Comparison of ENCODE assay signal across 22 cellular contexts in genomic region chr1:154758346-154758745, GRCh38.
DNase-seq lines count a peak whose midpoint lies in the region; ATAC-seq and TF ChIP-seq lines count a peak whose summit lies in the region.
"Had no signal": no experiment of that assay in that cellular context is flagged by ENCODE, and none has a peak within 500 bp of the region (broad histone marks: within the 10 kb centered on the region; RNA-seq: fewer than 3 reads in every experiment).

No MANE protein-coding gene starts in this region.

- H3K4me3 Mint-ChIP-seq in activated T-cell treated with anti-CD3 and anti-CD28 coated beads, Interleukin-2, amount 50 U/mL, for 24 hours, result no peak overlapping the region
- H3K4me3 Mint-ChIP-seq in activated CD8-positive, alpha-beta T cell treated with anti-CD3 and anti-CD28 coated beads for 36 hours, result no peak overlapping the region
- H3K4me3 Mint-ChIP-seq in activated naive CD8-positive, alpha-beta T cell treated with anti-CD3 and anti-CD28 coated beads, Interleukin-2, amount 10 ng/mL, durations not matched to agents 7 days and 5 days, result no peak overlapping the region
- H3K4me3 Mint-ChIP-seq: brain, type B pancreatic cell had no signal

- no peak for ATAC-seq in activated CD8-positive, alpha-beta T cell treated with anti-CD3 and anti-CD28 coated beads for 36 hours
- ATAC-seq in activated naive CD8-positive, alpha-beta T cell treated with anti-CD3 and anti-CD28 coated beads, Interleukin-2, amount 10 ng/mL, durations not matched to agents 7 days and 5 days (ENCODE audit: low read depth), result no peak
- ATAC-seq in GM19351 (IDR thresholded peaks at IDR 0.05; ENCODE audit: unreplicated experiment), result no peak
- ATAC-seq: HepG2, psoas muscle had no signal

- no peaks in the 10 kb centered on the region for H3K9me3 Mint-ChIP-seq in activated T-cell treated with anti-CD3 and anti-CD28 coated beads, Interleukin-2, amount 50 U/mL, for 24 hours
- H3K9me3 Mint-ChIP-seq in activated CD8-positive, alpha-beta T cell treated with anti-CD3 and anti-CD28 coated beads for 36 hours, result no peaks in the 10 kb centered on the region
- H3K9me3 Mint-ChIP-seq in activated naive CD8-positive, alpha-beta T cell treated with anti-CD3 and anti-CD28 coated beads, Interleukin-2, amount 10 ng/mL, durations not matched to agents 7 days and 5 days, result no peaks in the 10 kb centered on the region
- H3K9me3 Mint-ChIP-seq: type B pancreatic cell had no signal

- intact Hi-C loops in activated CD8-positive, alpha-beta T cell treated with anti-CD3 and anti-CD28 coated beads for 36 hours (cut with micrococcal nuclease), result loop anchor here (5.0 kb wide), 1 partner anchor 34 kb away; no protein-coding TSS in a partner anchor

- H3K4me1 Mint-ChIP-seq in activated T-cell treated with anti-CD3 and anti-CD28 coated beads, Interleukin-2, amount 50 U/mL, for 24 hours (ENCODE audit: low read depth), result peaks cover 67% of the 10 kb centered on the region
- H3K4me1 Mint-ChIP-seq in activated CD8-positive, alpha-beta T cell treated with anti-CD3 and anti-CD28 coated beads for 36 hours (ENCODE audit: low read depth), result peaks cover 60% of the 10 kb centered on the region
- peaks cover 36% of the 10 kb centered on the region for H3K4me1 Mint-ChIP-seq in activated naive CD8-positive, alpha-beta T cell treated with anti-CD3 and anti-CD28 coated beads, Interleukin-2, amount 10 ng/mL, durations not matched to agents 7 days and 5 days

- POLR2A ChIA-PET in activated CD8-positive, alpha-beta T cell treated with anti-CD3 and anti-CD28 coated beads for 36 hours (lab: Charles Lee), result interaction anchor here (1.1 to 5.0 kb wide), 5 partner anchors 10 to 241 kb away, joined by 3 to 38 read pairs (median 5); partner anchors contain the start of gene PMVK
- POLR2A ChIA-PET in activated naive CD8-positive, alpha-beta T cell treated with anti-CD3 and anti-CD28 coated beads, Interleukin-2, amount 10 ng/mL, durations not matched to agents 7 days and 5 days (lab: Charles Lee), result interaction anchor here (1.9 kb wide), 1 partner anchor 14 kb away, joined by 12 read pairs; no protein-coding TSS in a partner anchor

- DNase-seq in activated T-cell treated with anti-CD3 and anti-CD28 coated beads, Interleukin-2, amount 50 U/mL, for 24 hours, result peak; percentile 39
- DNase-seq in activated T-cell treated with anti-CD3 and anti-CD28 coated beads for 4 hours, result no peak
- DNase-seq in activated CD8-positive, alpha-beta T cell treated with anti-CD3 and anti-CD28 coated beads for 36 hours, result no peak
- no peak for DNase-seq in activated naive CD8-positive, alpha-beta T cell treated with anti-CD3 and anti-CD28 coated beads, Interleukin-2, amount 10 ng/mL, durations not matched to agents 7 days and 5 days
- peak; percentile 22 for DNase-seq in stimulated activated CD8-positive, alpha-beta memory T cell treated with anti-CD3 and anti-CD28 coated beads, Interleukin-4, amount 100 ng/mL, for 48 hours
- no peak for DNase-seq in NCI-H2107 treated with DMSO at 0.1 percent for 48 hours (lab: John Stamatoyannopoulos, UW; ENCODE audit: unreplicated experiment)
- DNase-seq: COR-L47, DMS53, Kasumi-1, left ventricle myocardium inferior, mesendoderm, NCI-H146, NCI-H2107, NCI-H446 treated with DMSO at 0.1 percent for 48 hours, NCI-H82, nucleus accumbens, psoas muscle, SJCRH30 had no signal

- CTCF ChIA-PET in activated CD8-positive, alpha-beta T cell treated with anti-CD3 and anti-CD28 coated beads for 36 hours (lab: Charles Lee), result interaction anchor here (0.8 to 6.8 kb wide), 2 partner anchors 10 to 14 kb away, joined by 3 to 72 read pairs; no protein-coding TSS in a partner anchor

- no peaks in the 10 kb centered on the region for H3K27me3 Mint-ChIP-seq in activated T-cell treated with anti-CD3 and anti-CD28 coated beads, Interleukin-2, amount 50 U/mL, for 24 hours
- H3K27me3 Mint-ChIP-seq in activated CD8-positive, alpha-beta T cell treated with anti-CD3 and anti-CD28 coated beads for 36 hours, result no peaks in the 10 kb centered on the region
- H3K27me3 Mint-ChIP-seq in activated naive CD8-positive, alpha-beta T cell treated with anti-CD3 and anti-CD28 coated beads, Interleukin-2, amount 10 ng/mL, durations not matched to agents 7 days and 5 days, result peaks cover 9% of the 10 kb centered on the region

- TF ChIP-seq CTCF in activated CD8-positive, alpha-beta T cell treated with anti-CD3 and anti-CD28 coated beads for 36 hours (IDR thresholded peaks at IDR 0.05), result no peak

- no peaks in the 10 kb centered on the region for H3K36me3 Mint-ChIP-seq in activated T-cell treated with anti-CD3 and anti-CD28 coated beads, Interleukin-2, amount 50 U/mL, for 24 hours (ENCODE audit: low read depth)
- no peaks in the 10 kb centered on the region for H3K36me3 Mint-ChIP-seq in activated CD8-positive, alpha-beta T cell treated with anti-CD3 and anti-CD28 coated beads for 36 hours (ENCODE audit: low read depth)
- H3K36me3 Mint-ChIP-seq in activated naive CD8-positive, alpha-beta T cell treated with anti-CD3 and anti-CD28 coated beads, Interleukin-2, amount 10 ng/mL, durations not matched to agents 7 days and 5 days, result no peaks in the 10 kb centered on the region
- H3K36me3 Mint-ChIP-seq: type B pancreatic cell had no signal

- H3K27ac Mint-ChIP-seq in activated T-cell treated with anti-CD3 and anti-CD28 coated beads, Interleukin-2, amount 50 U/mL, for 24 hours, result peak overlapping the region; percentile 98
- H3K27ac Mint-ChIP-seq in activated CD8-positive, alpha-beta T cell treated with anti-CD3 and anti-CD28 coated beads for 36 hours, result peak overlapping the region; percentile 96
- peak overlapping the region; percentile 81 for H3K27ac Mint-ChIP-seq in activated naive CD8-positive, alpha-beta T cell treated with anti-CD3 and anti-CD28 coated beads, Interleukin-2, amount 10 ng/mL, durations not matched to agents 7 days and 5 days
- H3K27ac Mint-ChIP-seq: type B pancreatic cell had no signal

Comparison
In these comparisons a context has a peak if more than half of its experiments do, and no peak if none do; other contexts are left out.
1. DNase-seq: peak in activated T-cell treated with anti-CD3 and anti-CD28 coated beads, Interleukin-2, amount 50 U/mL, for 24 hours (single experiment) and stimulated activated CD8-positive, alpha-beta memory T cell treated with anti-CD3 and anti-CD28 coated beads, Interleukin-4, amount 100 ng/mL, for 48 hours (single experiment); none in activated T-cell treated with anti-CD3 and anti-CD28 coated beads for 4 hours (single experiment), activated CD8-positive, alpha-beta T cell treated with anti-CD3 and anti-CD28 coated beads for 36 hours (single experiment), activated naive CD8-positive, alpha-beta T cell treated with anti-CD3 and anti-CD28 coated beads, Interleukin-2, amount 10 ng/mL, durations not matched to agents 7 days and 5 days (single experiment) and NCI-H2107 treated with DMSO at 0.1 percent for 48 hours (single experiment).
2. Peak in every context shown above with its lines, with median percentiles within 50 percentile points of each other: H3K27ac Mint-ChIP-seq.